In the genomic region with DNA sequence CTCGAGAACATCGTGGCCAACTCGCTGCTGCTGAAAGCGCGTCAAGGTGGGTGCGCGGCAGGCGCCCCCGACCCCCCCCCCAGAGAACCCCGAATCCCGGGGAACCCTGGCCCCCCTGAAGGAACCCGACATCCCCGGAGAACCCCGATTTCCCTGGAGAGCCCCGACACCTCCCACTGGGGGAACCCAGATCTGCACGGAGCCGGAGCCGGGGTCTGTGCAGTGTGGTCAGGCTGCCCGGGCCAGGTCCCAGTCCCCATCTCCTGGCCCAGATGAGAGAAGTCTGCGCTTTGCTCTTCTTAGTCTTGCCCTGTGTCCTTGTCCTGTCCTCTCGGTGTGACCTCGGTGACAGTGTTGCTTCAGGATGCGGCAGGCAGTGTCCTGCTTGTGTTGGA, we compare ENCODE assay signal across 8 cellular contexts. TPM values are rescaled to one million over a fixed set of nuclear protein-coding genes. Genes with fewer than 3 reads are reported as not detected.
DNase-seq lines count a peak whose midpoint lies in the region; ATAC-seq and TF ChIP-seq lines count a peak whose summit lies in the region.

No MANE protein-coding gene starts in this region.

- BruUV-seq in mammary epithelial cell (replicated peaks; lab: Mats Ljungman, UMichigan) = no TSS peak

- H3K4me2 ChIP-seq in mammary epithelial cell (ENCODE audit: insufficient read depth, low read depth, low read length) = peak overlapping the region; percentile 97

- 0% methylated on average over 4 of the region's 23 CpGs for WGBS in mammary epithelial cell (ENCODE audit: low coverage, missing lambda C conversion rate)
- WGBS in transverse colon (ENCODE audit: low coverage in 1 of 2), 2 donors = 0 to 4% methylated on average over 3 to 10 of the region's 23 CpGs

- H3K27ac ChIP-seq in 22Rv1 (peak overlapping the region; percentile 78), HUES48 (ENCODE audit: low read depth, low read length) (no peak overlapping the region), mammary epithelial cell (ENCODE audit: insufficient read depth, low read depth, low read length) (no peak overlapping the region), lower lobe of right lung (peak overlapping the region; percentile 85), transverse colon (peak overlapping the region; percentile 87 to 92 (median 89))

- H3K9ac ChIP-seq in HUES48 (ENCODE audit: low read depth, low read length) (no peak overlapping the region), mammary epithelial cell (ENCODE audit: insufficient read depth, low read length) (peak overlapping the region; percentile 42)

- in situ Hi-C loops in mammary epithelial cell (cut with MboI; ENCODE audit: low sequenced_read_pairs in 2 of 2) (no loop called here), transverse colon (cut with MboI; ENCODE audit: low pct_ligation_motif_present in 1 of 4, low pct_unique_long_range_greater_than_20kb in 1 of 4, low sequenced_read_pairs in 3 of 4) (no loop called here)

- no peak for TF ChIP-seq EP300 in transverse colon (IDR thresholded peaks at IDR 0.05; ENCODE audit: low read depth)

- H2AFZ ChIP-seq in mammary epithelial cell (ENCODE audit: low read depth, low read length) = peak overlapping the region; percentile 99

- no peak for TF ChIP-seq POLR2A in transverse colon (IDR thresholded peaks at IDR 0.05)

- H3K27me3 ChIP-seq in HUES48 (ENCODE audit: control insufficient read depth, insufficient read depth, low read length) (peaks cover 11% of the 10 kb centered on the region), mammary epithelial cell (ENCODE audit: insufficient read depth, low read length) (no peaks in the 10 kb centered on the region), lower lobe of right lung (ENCODE audit: low read depth) (no peaks in the 10 kb centered on the region), transverse colon (no peaks in the 10 kb centered on the region)

- H3K4me3 ChIP-seq in HUES48 (ENCODE audit: low read depth, low read length) (peak overlapping the region; percentile 81), mammary epithelial cell (replicated peaks in 1 of 3; ENCODE audit: insufficient read depth in 1 of 3, low read depth in 2 of 3, low read length in 3 of 3) (peak overlapping the region; percentile 60 to 89 (median 64)), lower lobe of right lung (peak overlapping the region; percentile 72), transverse colon (peak overlapping the region; percentile 85 to 100 (median 92))

- H3K4me1 ChIP-seq in HUES48 (ENCODE audit: control insufficient read depth, insufficient read depth, low read length) (0 out of 2 replicates have a peak, but pooled peaks cover 6% of the 10 kb centered on the region), mammary epithelial cell (ENCODE audit: insufficient read depth, low read length) (peaks cover 10% of the 10 kb centered on the region), lower lobe of right lung (peaks cover 31% of the 10 kb centered on the region), transverse colon (peaks cover 3 to 21% (median 20%) of the 10 kb centered on the region in 4 donors)

- TF ChIP-seq CTCF in 22Rv1 (IDR thresholded peaks at IDR 0.05) = no peak
- no peak for TF ChIP-seq CTCF in mammary epithelial cell (conservative IDR thresholded peaks at IDR 0.05 in 1 of 2, IDR thresholded peaks at IDR 0.05 in 1 of 2; ENCODE audit: extremely low read depth in 1 of 2, insufficient read depth in 1 of 2, low read depth in 1 of 2, low read length in 2 of 2)
- TF ChIP-seq CTCF in lower lobe of right lung (IDR thresholded peaks at IDR 0.05) = no peak
- no peak for TF ChIP-seq CTCF in transverse colon (IDR thresholded peaks at IDR 0.05)

- peaks cover 45% of the 10 kb centered on the region for H3K79me2 ChIP-seq in mammary epithelial cell (ENCODE audit: insufficient read depth, low read length)

- peak; percentile 15 to 26 for ATAC-seq in lower lobe of right lung
- no peak for ATAC-seq in HG02759 (IDR thresholded peaks at IDR 0.05; ENCODE audit: unreplicated experiment)

- DNase-seq in mammary epithelial cell = no peak
- no peak for DNase-seq in lower lobe of right lung
- DNase-seq in transverse colon = no peak
- DNase-seq in T1000 (lab: John Stamatoyannopoulos, UW) = no peak
- no peak for DNase-seq in H4 (ENCODE audit: low spot score)

- no peaks in the 10 kb centered on the region for H3K36me3 ChIP-seq in HUES48 (ENCODE audit: control insufficient read depth, insufficient read depth, low read length)
- H3K36me3 ChIP-seq in mammary epithelial cell (ENCODE audit: insufficient read depth, low read length) = no peaks in the 10 kb centered on the region
- H3K36me3 ChIP-seq in lower lobe of right lung = no peaks in the 10 kb centered on the region
- no peaks in the 10 kb centered on the region for H3K36me3 ChIP-seq in transverse colon

- H4K20me1 ChIP-seq in mammary epithelial cell (ENCODE audit: insufficient read depth, low read length) = no peaks in the 10 kb centered on the region

- intact Hi-C loops in mammary epithelial cell (cut with micrococcal nuclease) (no loop called here), lower lobe of right lung (cut with DNase I) (no loop called here), transverse colon (cut with DNase I; ENCODE audit: low total_unique reads) (no loop called here)

- H3K9me3 ChIP-seq in HUES48 (ENCODE audit: control insufficient read depth, insufficient read depth, low read length) (no peaks in the 10 kb centered on the region), mammary epithelial cell (replicated peaks; ENCODE audit: insufficient read depth, low read length) (no peaks in the 10 kb centered on the region), lower lobe of right lung (no peaks in the 10 kb centered on the region), transverse colon (no peaks in the 10 kb centered on the region)

- CTCF ChIA-PET in mammary epithelial cell (lab: Charles Lee; ENCODE audit: low non-redundant PET) = interaction anchor here (0.6 to 1.3 kb wide), 3 partner anchors 27 to 74 kb away, joined by 4 to 7 read pairs (median 4); no protein-coding TSS in a partner anchor

- dilution Hi-C loops in mammary epithelial cell (cut with HindIII; ENCODE audit: low sequenced_read_pairs) = no loop called here

RNA-seq across cellular contexts. Expression of a gene that starts 0.7 kb away (rescaled TPM):
- total RNA-seq in mammary epithelial cell (1 to 10 TPM; 5.4 to 6.8 TPM), lower lobe of right lung (7.1 TPM), transverse colon (1 to 10 TPM; 2.5 to 7.9 (median 4.1) TPM)
- 2.1 TPM for polyA plus RNA-seq in mammary epithelial cell
- not detected for polyA minus RNA-seq in mammary epithelial cell
- 1.6 and 3.3 TPM in 2 replicates for total RNA-seq in H4 (2014; rRNA removed; shearing (Covaris generic))

RNA-seq across cellular contexts. Expression of a gene that starts 0.9 kb away (rescaled TPM):
- total RNA-seq in mammary epithelial cell (10 to 100 TPM; 22.8 to 40.0 TPM), lower lobe of right lung (20.7 TPM), transverse colon (10 to 100 TPM in 2 of 4 donors, 1 to 10 TPM in 2; 8.6 to 43.0 (median 12.8) TPM)
- 16.1 TPM for polyA plus RNA-seq in mammary epithelial cell
- polyA minus RNA-seq in mammary epithelial cell = 37.5 TPM
- 15.8 and 18.8 TPM in 2 replicates for total RNA-seq in H4 (2014; rRNA removed; shearing (Covaris generic))

Comparison
In these comparisons a context has a peak if more than half of its experiments do, and no peak if none do; other contexts are left out.
1. H3K27ac ChIP-seq: peak in 22Rv1 (single experiment), lower lobe of right lung (single experiment) and transverse colon (4 of 4); none in HUES48 (single experiment) and mammary epithelial cell (single experiment).
2. Peak in every context shown above with its lines, with median percentiles within 50 percentile points of each other: H3K4me3 ChIP-seq.